In genomic region chr10:114060456-114060855, GRCh38 we compare ENCODE assay signal across 33 cellular contexts. TPM values are rescaled to one million over a fixed set of nuclear protein-coding genes. Genes with fewer than 3 reads are reported as not detected.
DNase-seq lines count a peak whose midpoint lies in the region; ATAC-seq, FAIRE-seq and TF ChIP-seq lines count a peak whose summit lies in the region.
"Had no signal": no experiment of that assay in that cellular context is flagged by ENCODE, and none has a peak within 500 bp of the region (broad histone marks: within the 10 kb centered on the region; RNA-seq: fewer than 3 reads in every experiment).

No MANE protein-coding gene starts in this region.

- peaks cover 0 to 5% of the 10 kb centered on the region in 2 donors for H3K36me3 Mint-ChIP-seq in CD14-positive monocyte
- H3K36me3 Mint-ChIP-seq: brain had no signal

- POLR2A ChIA-PET in K562 (lab: Yijun Ruan, JAX): interaction anchor here (0.6 kb wide), 1 partner anchor 273 kb away, joined by 3 read pairs; no protein-coding TSS in a partner anchor

- H4K20me1 ChIP-seq in Loucy (ENCODE audit: insufficient read depth, low read length, poor library complexity, severe bottlenecking) (no peaks in the 10 kb centered on the region), K562 (replicated peaks; ENCODE audit: control insufficient read depth, insufficient read depth, low read length) (no peaks in the 10 kb centered on the region)

- ATAC-seq in K562: no peak
- ATAC-seq in HG02938 (IDR thresholded peaks at IDR 0.05; ENCODE audit: unreplicated experiment): no peak
- no peak for ATAC-seq in HG03135 (IDR thresholded peaks at IDR 0.05; ENCODE audit: unreplicated experiment)
- ATAC-seq: activated CD4-positive, alpha-beta T cell treated with anti-CD3 and anti-CD28 coated beads for 36 hours; activated T-cell treated with anti-CD3 and anti-CD28 coated beads, Interleukin-2, amount 50 U/mL, for 4 hours; HepG2; psoas muscle had no signal

- DNase-seq in GF-D8 (lab: John Stamatoyannopoulos, UW) (peak; percentile 72), OCI-M1 (lab: John Stamatoyannopoulos, UW) (peak; percentile 89), K562 (ENCODE audit: extremely low read depth in 1 of 4, low spot score in 3 of 4) (no peak), CD14-positive monocyte (ENCODE audit: low spot score) (no peak)
- DNase-seq in activated CD4-positive, alpha-beta T cell treated with anti-CD3 and anti-CD28 coated beads, Interleukin-2, amount 50 U/mL, for 4 hours: no peak
- DNase-seq: activated CD4-positive, alpha-beta T cell treated with anti-CD3 and anti-CD28 coated beads for 36 hours; activated naive CD4-positive, alpha-beta T cell; activated T-cell treated with anti-CD3 and anti-CD28 coated beads, Interleukin-2, amount 50 U/mL, for 4 hours; adrenal gland; C1 segment of cervical spinal cord; DMS79; dorsolateral prefrontal cortex; NCI-H1417 treated with DMSO at 0.1 percent for 48 hours; NCI-H2081 treated with DMSO at 0.1 percent for 48 hours; NCI-H345; NCI-H82; occipital lobe; psoas muscle; SHP77 treated with DMSO at 0.1 percent for 48 hours; stimulated activated CD4-positive, alpha-beta T cell treated with anti-CD3 and anti-CD28 coated beads, Interleukin-15, amount 100 ng/mL, for 24 hours; stimulated activated naive CD4-positive, alpha-beta T cell treated with Interleukin-2 at 50 U/mL for 16 hours; T-helper 1 cell; testis; uterus had no signal

- H2AFZ ChIP-seq in Loucy (ENCODE audit: low read length): peak overlapping the region; percentile 9; the same call in 1 of the 2 replicates
- no peak overlapping the region for H2AFZ ChIP-seq in K562 (ENCODE audit: low read depth, low read length)

- peaks cover 12% of the 10 kb centered on the region for H3F3A ChIP-seq in Loucy (ENCODE audit: low read depth)

- H3K9me2 ChIP-seq in Loucy (replicated peaks; ENCODE audit: low read depth, low read length): no peaks in the 10 kb centered on the region

- H3K4me1 ChIP-seq in Loucy (ENCODE audit: insufficient read depth, low read length, poor library complexity, severe bottlenecking) (peaks cover 61% of the 10 kb centered on the region), K562 (replicated peaks in 1 of 2; ENCODE audit: control insufficient read depth in 2 of 2, insufficient read depth in 2 of 2, low read length in 2 of 2) (no peaks in the 10 kb centered on the region)
- H3K4me1 ChIP-seq: testis, uterus had no signal

- peaks cover 5 to 9% (median 8%) of the 10 kb centered on the region in 3 donors for H3K27me3 Mint-ChIP-seq in CD14-positive monocyte (ENCODE audit: low read depth in 3 of 3)

- H3K79me2 ChIP-seq in Loucy (ENCODE audit: insufficient read depth, low read length) (no peaks in the 10 kb centered on the region), K562 (ENCODE audit: control insufficient read depth, insufficient read depth, low read length) (no peaks in the 10 kb centered on the region)

- no TSS peak for BruUV-seq in K562 (replicated peaks; lab: Mats Ljungman, UMichigan)

- H3K4me1 Mint-ChIP-seq in CD14-positive monocyte: peaks cover 75% of the 10 kb centered on the region
- H3K4me1 Mint-ChIP-seq: brain had no signal

- FAIRE-seq in K562 (lab: Jason Lieb, UNC): no peak
- FAIRE-seq: HepG2, islet of Langerhans, TTC549 had no signal

- no peaks in the 10 kb centered on the region for H3K36me3 ChIP-seq in Loucy (ENCODE audit: insufficient read depth, low read length)
- H3K36me3 ChIP-seq in K562 (ENCODE audit: control insufficient read depth, insufficient read depth, low read length): no peaks in the 10 kb centered on the region
- H3K36me3 ChIP-seq: adrenal gland, uterus had no signal

- H3K27me3 ChIP-seq in Loucy (ENCODE audit: insufficient read depth, low read length, poor library complexity, severe bottlenecking) (no peaks in the 10 kb centered on the region), K562 (ENCODE audit: control insufficient read depth in 2 of 2, insufficient read depth in 2 of 2, low read length in 2 of 2) (peaks cover 4 to 15% of the 10 kb centered on the region in 2 experiments; a peak in 3 of 5 replicates)
- H3K27me3 ChIP-seq: adrenal gland, dorsolateral prefrontal cortex, testis, uterus had no signal

- TF ChIP-seq CTCF in Loucy (conservative IDR thresholded peaks at IDR 0.05; ENCODE audit: low read length): no peak
- no peak for TF ChIP-seq CTCF in K562 (IDR thresholded peaks at IDR 0.05 in 2 of 3, conservative IDR thresholded peaks at IDR 0.05 in 1 of 3; ENCODE audit: insufficient read depth in 2 of 3, low read depth in 1 of 3, low read length in 3 of 3)
- TF ChIP-seq CTCF in CD14-positive monocyte (IDR thresholded peaks at IDR 0.05): no peak

- H3K4me2 ChIP-seq in Loucy (ENCODE audit: low read depth, low read length, poor library complexity, severe bottlenecking): peak overlapping the region; percentile 80
- no peak overlapping the region for H3K4me2 ChIP-seq in K562 (ENCODE audit: insufficient read depth, low read length)

- H3K4me3 ChIP-seq in Loucy (ENCODE audit: low read length, poor library complexity, severe bottlenecking): peak overlapping the region; percentile 55
- H3K4me3 ChIP-seq in K562: no peak overlapping the region
- H3K4me3 ChIP-seq: adrenal gland, dorsolateral prefrontal cortex, psoas muscle, testis, uterus had no signal

- peak overlapping the region in 1 of 2 donors; percentile 71 for H3K4me3 Mint-ChIP-seq in CD14-positive monocyte
- H3K4me3 Mint-ChIP-seq: activated CD4-positive, alpha-beta T cell treated with anti-CD3 and anti-CD28 coated beads for 36 hours; activated T-cell treated with anti-CD3 and anti-CD28 coated beads, Interleukin-2, amount 50 U/mL, for 4 hours; brain had no signal

- H3K27ac ChIP-seq in K562 (ENCODE audit: extremely low read depth, low read depth, low read length): no peak overlapping the region
- H3K27ac ChIP-seq: adrenal gland, dorsolateral prefrontal cortex, psoas muscle, testis, uterus had no signal

- peaks cover 0 to 2% (median 0%) of the 10 kb centered on the region in 7 donors for H3K9me3 Mint-ChIP-seq in CD14-positive monocyte
- H3K9me3 Mint-ChIP-seq: activated T-cell treated with anti-CD3 and anti-CD28 coated beads, Interleukin-2, amount 50 U/mL, for 4 hours; brain had no signal

- CTCF ChIA-PET in K562 (lab: Yijun Ruan, JAX; ENCODE audit: low intra/inter-chr PET ratio): no interaction called here

- TF ChIP-seq RAD21 in K562 (CRISPR knock-in tag; conservative IDR thresholded peaks at IDR 0.05 in 1 of 2, IDR thresholded peaks at IDR 0.05 in 1 of 2): no peak

- intact Hi-C loops in K562 (cut with micrococcal nuclease) (no loop called here), CD14-positive monocyte (cut with micrococcal nuclease) (loop anchor here in 1 of 2 donors (5.0 kb wide), 1 partner anchor 38 kb away; no protein-coding TSS in a partner anchor)

- H3K9ac ChIP-seq in Loucy (ENCODE audit: low read depth, low read length, poor library complexity, severe bottlenecking) (peak overlapping the region; percentile 59), K562 (ENCODE audit: insufficient read depth in 1 of 2, low read depth in 2 of 2, low read length in 2 of 2) (no peak overlapping the region)

- no peak for TF ChIP-seq EP300 in K562 (IDR thresholded peaks at IDR 0.05; ENCODE audit: low read length)

- peak overlapping the region in 3 of 7 donors; percentile 26 to 74 (median 54) for H3K27ac Mint-ChIP-seq in CD14-positive monocyte
- H3K27ac Mint-ChIP-seq: activated CD4-positive, alpha-beta T cell treated with anti-CD3 and anti-CD28 coated beads for 36 hours; brain had no signal

- in situ Hi-C loops in K562 (cut with MboI): no loop called here

- no peak for TF ChIP-seq POLR2A in K562 (conservative IDR thresholded peaks at IDR 0.05)

- no peaks in the 10 kb centered on the region for H3K9me3 ChIP-seq in Loucy (ENCODE audit: insufficient read depth, low read depth, low read length)
- H3K9me3 ChIP-seq in K562 (replicated peaks; ENCODE audit: control insufficient read depth, insufficient read depth, low read depth, low read length): no peaks in the 10 kb centered on the region
- H3K9me3 ChIP-seq: adrenal gland, psoas muscle, testis, uterus had no signal

- WGBS in K562 (ENCODE audit: insufficient coverage, low coverage, missing lambda C conversion rate): 0% methylated on average over 2 of the region's 2 CpGs

- H3K9me1 ChIP-seq in K562 (ENCODE audit: control insufficient read depth, insufficient read depth, low read length): no peaks in the 10 kb centered on the region

TF ChIP-seq in K562, 482 proteins besides CTCF, POLR2A, EP300 and RAD21 (continues in another document):
- TF ChIP-seq ZNF512 (tag; IDR thresholded peaks at IDR 0.05): no peak

RNA-seq across cellular contexts. Expression of gene ADRB1, which starts 16.8 kb away (rescaled TPM):
- not detected in 2 replicates for total RNA-seq in K562 (2011; cell fraction: chromatin; rRNA removed; ENCODE audit: low replicate concordance)
- not detected in 2 replicates for total RNA-seq in K562 (2011; cell fraction: nucleolus; rRNA removed)
- total RNA-seq in K562 (2011; cell fraction: nucleoplasm; rRNA removed): not detected in 2 replicates
- 0.09 and 0.12 TPM in 2 replicates for total RNA-seq in K562 (2014; rRNA removed)
- total RNA-seq in K562 (2014; rRNA removed; fragmentation: Illumina TruSeq; extraction: Trizol): 0.06 TPM in 1 of 2 replicates, not detected in the other
- total RNA-seq in K562 (2015; rRNA removed; fragmentation: Illumina TruSeq; extraction: Trizol): not detected in 2 replicates
- total RNA-seq in K562 (2021): 0.07 and 0.11 TPM in 2 replicates
- polyA plus RNA-seq in K562 (2011; rRNA removed): 0.07 TPM in 1 of 2 replicates, not detected in the other
- 0.01 TPM in 1 of 2 replicates, not detected in the other for polyA plus RNA-seq in K562 (2011; cell fraction: cytosol; rRNA removed)
- polyA plus RNA-seq in K562 (2011; cell fraction: nucleus; rRNA removed): 0.15 TPM in 1 of 2 replicates, not detected in the other
- 0.10 TPM in 1 of 2 replicates, not detected in the other for polyA plus RNA-seq in K562 (2012)
- not detected in 2 replicates for polyA plus RNA-seq in K562 (2014; fragmentation: Illumina TruSeq; extraction: Trizol)
- polyA plus RNA-seq in K562 (2014; fragmentation: Nextera tagmentation; extraction: Ambion mirVana): under 1 TPM in 1 of 2 experiments, not detected in 1; 0.07 TPM
- polyA plus RNA-seq in K562 (2014; rRNA removed): not detected in 2 replicates
- 0.09 TPM in 1 of 2 replicates, not detected in the other for polyA minus RNA-seq in K562 (2011; rRNA and poly(A)+ RNA removed)
- not detected in 2 replicates for polyA minus RNA-seq in K562 (2011; cell fraction: cytosol; rRNA and poly(A)+ RNA removed)
- 0.33 TPM in 1 of 2 replicates, not detected in the other for polyA minus RNA-seq in K562 (2011; cell fraction: nucleus; rRNA and poly(A)+ RNA removed)
- polyA plus RNA-seq in CD14-positive monocyte: under 1 TPM in 1 of 2 donors, not detected in 1; 0.05 TPM
- total RNA-seq: activated CD4-positive, alpha-beta T cell treated with anti-CD3 and anti-CD28 coated beads for 36 hours; fibroblast of lung had no signal
- polyA plus RNA-seq: AG04450, fibroblast of lung, HepG2 had no signal

Comparison
In these comparisons a context has a peak if more than half of its experiments do, and no peak if none do; other contexts are left out.
1. DNase-seq: peak in GF-D8 (single experiment) and OCI-M1 (single experiment); none in K562 (0 of 4), CD14-positive monocyte (single experiment) and activated CD4-positive, alpha-beta T cell treated with anti-CD3 and anti-CD28 coated beads, Interleukin-2, amount 50 U/mL, for 4 hours (0 of 2).